In genomic region chr16:56272495-56272894, GRCh38 we compare ENCODE assay signal across 20 cellular contexts.
DNase-seq lines count a peak whose midpoint lies in the region; ATAC-seq and TF ChIP-seq lines count a peak whose summit lies in the region.
"Had no signal": no experiment of that assay in that cellular context is flagged by ENCODE, and none has a peak within 500 bp of the region (broad histone marks: within the 10 kb centered on the region; RNA-seq: fewer than 3 reads in every experiment).

No MANE protein-coding gene starts in this region.

- H3K9me3 ChIP-seq in right atrium auricular region, result no peaks in the 10 kb centered on the region

- peaks cover 0 to 36% of the 10 kb centered on the region in 2 donors for H3K4me1 ChIP-seq in right atrium auricular region

- DNase-seq in right atrium auricular region (ENCODE audit: low spot score), result no peak
- no peak for DNase-seq in left cardiac atrium
- no peak for DNase-seq in caudate nucleus (lab: John Stamatoyannopoulos, UW)
- no peak for DNase-seq in SKM-1 (lab: John Stamatoyannopoulos, UW; ENCODE audit: unreplicated experiment)
- DNase-seq: Caco-2; CD4-positive, CD25-positive, alpha-beta regulatory T cell; CD8-positive, alpha-beta T cell; DMS153; DMS79; GDM1; H9 had no signal

- no peaks in the 10 kb centered on the region for H3K27me3 ChIP-seq in right atrium auricular region
- no peaks in the 10 kb centered on the region for H3K27me3 ChIP-seq in layer of hippocampus (ENCODE audit: control insufficient read depth, insufficient read depth, low read length)
- H3K27me3 ChIP-seq: BLaER1 had no signal

- intact Hi-C loops in left cardiac atrium (cut with DNase I), result no loop called here

- TF ChIP-seq CTCF in right atrium auricular region (IDR thresholded peaks at IDR 0.05), result no peak

- no peak overlapping the region for H3K4me3 ChIP-seq in right atrium auricular region
- H3K4me3 ChIP-seq: BLaER1, GM12878, GM23338 had no signal

- no peak for ATAC-seq in left cardiac atrium
- ATAC-seq in GM18907 (IDR thresholded peaks at IDR 0.05; ENCODE audit: unreplicated experiment), result no peak
- ATAC-seq in HG03432 (IDR thresholded peaks at IDR 0.05; ENCODE audit: unreplicated experiment), result no peak
- ATAC-seq: CD8-positive, alpha-beta T cell; GM12878; GM23338; HCT116 had no signal

- H3K27ac ChIP-seq in right atrium auricular region (peak overlapping the region; percentile 14 to 30), caudate nucleus (ENCODE audit: low read depth, low read length) (peak overlapping the region; percentile 1), layer of hippocampus (ENCODE audit: low read depth, low read length) (peak overlapping the region; percentile 19)
- H3K27ac ChIP-seq: 22Rv1, BLaER1, C4-2B had no signal

- no peaks in the 10 kb centered on the region for H3K36me3 ChIP-seq in right atrium auricular region
- H3K36me3 ChIP-seq: BLaER1 had no signal
